Comparison of ENCODE assay signal across 8 cellular contexts in genomic region chr3:177195242-177195940, GRCh38. TPM values are rescaled to one million over a fixed set of nuclear protein-coding genes. Genes with fewer than 3 reads are reported as not detected.
DNase-seq lines count a peak whose midpoint lies in the region; ATAC-seq and TF ChIP-seq lines count a peak whose summit lies in the region.

No MANE protein-coding gene starts in this region.

- H3K36me3 Mint-ChIP-seq in CD14-positive monocyte, result peaks cover 0 to 4% of the 10 kb centered on the region in 2 donors
- peaks cover 2% of the 10 kb centered on the region for H3K36me3 Mint-ChIP-seq in T-helper 17 cell (ENCODE audit: low read depth)

- H3K4me2 ChIP-seq in neural cell (ENCODE audit: low read length), result peak overlapping the region; percentile 41

- peak overlapping the region; percentile 96 for H3K4me3 ChIP-seq in epithelial cell of esophagus (ENCODE audit: low read length)
- peak overlapping the region; percentile 80 for H3K4me3 ChIP-seq in neural cell (ENCODE audit: low read length)

- no peak for TF ChIP-seq EP300 in neural cell (conservative IDR thresholded peaks at IDR 0.05; ENCODE audit: poor library complexity, severe bottlenecking)

- no peak for TF ChIP-seq CTCF in CD14-positive monocyte (IDR thresholded peaks at IDR 0.05)
- TF ChIP-seq CTCF in epithelial cell of esophagus (IDR thresholded peaks at IDR 0.05; ENCODE audit: insufficient read depth, low read depth, low read length, missing control alignments), result no peak
- TF ChIP-seq CTCF in neural cell (IDR thresholded peaks at IDR 0.05; ENCODE audit: poor library complexity, severe bottlenecking), result no peak

- H3K27ac Mint-ChIP-seq in CD14-positive monocyte (peak overlapping the region; percentile 91 to 98 (median 92)), T-helper 17 cell (peak overlapping the region; percentile 95)

- peak overlapping the region; percentile 99 for H3K27ac ChIP-seq in neural cell (ENCODE audit: low read length)

- peak overlapping the region; percentile 96 to 97 for H3K4me3 Mint-ChIP-seq in CD14-positive monocyte
- peak overlapping the region; percentile 98 for H3K4me3 Mint-ChIP-seq in T-helper 17 cell

- no peaks in the 10 kb centered on the region for H4K20me1 ChIP-seq in neural cell (ENCODE audit: insufficient read depth)

- H3K4me1 Mint-ChIP-seq in CD14-positive monocyte, result peaks cover 54% of the 10 kb centered on the region
- H3K4me1 Mint-ChIP-seq in T-helper 17 cell, result peaks cover 49% of the 10 kb centered on the region

- no peak for TF ChIP-seq RAD21 in neural cell (conservative IDR thresholded peaks at IDR 0.05)

- H2AFZ ChIP-seq in neural cell (ENCODE audit: low read depth, low read length), result no peak overlapping the region

- ATAC-seq in T-helper 17 cell (no peak), GM18868 (IDR thresholded peaks at IDR 0.05; ENCODE audit: unreplicated experiment) (no peak), GM18907 (IDR thresholded peaks at IDR 0.05; ENCODE audit: unreplicated experiment) (no peak)

- no peaks in the 10 kb centered on the region for H3K9me3 ChIP-seq in T-helper 17 cell (ENCODE audit: control insufficient read depth, low read length, poor library complexity, severe bottlenecking)
- H3K9me3 ChIP-seq in neural cell (ENCODE audit: low read length), result no peaks in the 10 kb centered on the region

- H3K9ac ChIP-seq in neural cell (ENCODE audit: low read length), result peak overlapping the region; percentile 97

- no peaks in the 10 kb centered on the region for H3K9me2 ChIP-seq in neural cell (ENCODE audit: insufficient read depth, low read length)

- peaks cover 5% of the 10 kb centered on the region for H3F3A ChIP-seq in neural cell (ENCODE audit: insufficient read depth, low read length, poor library complexity, severe bottlenecking)

- intact Hi-C loops in CD14-positive monocyte (cut with micrococcal nuclease), result loop anchor here (5.0 to 10.0 kb wide), 5 partner anchors 59 to 409 kb away; no protein-coding TSS in a partner anchor

- H3K9me3 Mint-ChIP-seq in CD14-positive monocyte, result peaks cover 0 to 2% (median 0%) of the 10 kb centered on the region in 7 donors

- H3K27me3 Mint-ChIP-seq in CD14-positive monocyte (ENCODE audit: low read depth in 3 of 3) (no peaks in the 10 kb centered on the region), T-helper 17 cell (no peaks in the 10 kb centered on the region)

- H3K36me3 ChIP-seq in neural cell (ENCODE audit: insufficient read depth, low read length), result no peaks in the 10 kb centered on the region

- DNase-seq in CD14-positive monocyte (ENCODE audit: low spot score) (no peak), HK-2 (ENCODE audit: unreplicated experiment) (peak; percentile 29), T-helper 17 cell (no peak), epithelial cell of esophagus (ENCODE audit: low read depth) (peak; percentile 46), hippocampal formation (lab: John Stamatoyannopoulos, UW) (no peak)

- H3K79me2 ChIP-seq in neural cell (replicated peaks; ENCODE audit: insufficient read depth, low read length), result peaks cover 46% of the 10 kb centered on the region

- H3K27me3 ChIP-seq in neural cell (ENCODE audit: insufficient read depth, low read depth, low read length), result no peaks in the 10 kb centered on the region

TF ChIP-seq in neural cell, 6 proteins besides CTCF, POLR2A, EP300 and RAD21:
- TF ChIP-seq, protein P1, sequence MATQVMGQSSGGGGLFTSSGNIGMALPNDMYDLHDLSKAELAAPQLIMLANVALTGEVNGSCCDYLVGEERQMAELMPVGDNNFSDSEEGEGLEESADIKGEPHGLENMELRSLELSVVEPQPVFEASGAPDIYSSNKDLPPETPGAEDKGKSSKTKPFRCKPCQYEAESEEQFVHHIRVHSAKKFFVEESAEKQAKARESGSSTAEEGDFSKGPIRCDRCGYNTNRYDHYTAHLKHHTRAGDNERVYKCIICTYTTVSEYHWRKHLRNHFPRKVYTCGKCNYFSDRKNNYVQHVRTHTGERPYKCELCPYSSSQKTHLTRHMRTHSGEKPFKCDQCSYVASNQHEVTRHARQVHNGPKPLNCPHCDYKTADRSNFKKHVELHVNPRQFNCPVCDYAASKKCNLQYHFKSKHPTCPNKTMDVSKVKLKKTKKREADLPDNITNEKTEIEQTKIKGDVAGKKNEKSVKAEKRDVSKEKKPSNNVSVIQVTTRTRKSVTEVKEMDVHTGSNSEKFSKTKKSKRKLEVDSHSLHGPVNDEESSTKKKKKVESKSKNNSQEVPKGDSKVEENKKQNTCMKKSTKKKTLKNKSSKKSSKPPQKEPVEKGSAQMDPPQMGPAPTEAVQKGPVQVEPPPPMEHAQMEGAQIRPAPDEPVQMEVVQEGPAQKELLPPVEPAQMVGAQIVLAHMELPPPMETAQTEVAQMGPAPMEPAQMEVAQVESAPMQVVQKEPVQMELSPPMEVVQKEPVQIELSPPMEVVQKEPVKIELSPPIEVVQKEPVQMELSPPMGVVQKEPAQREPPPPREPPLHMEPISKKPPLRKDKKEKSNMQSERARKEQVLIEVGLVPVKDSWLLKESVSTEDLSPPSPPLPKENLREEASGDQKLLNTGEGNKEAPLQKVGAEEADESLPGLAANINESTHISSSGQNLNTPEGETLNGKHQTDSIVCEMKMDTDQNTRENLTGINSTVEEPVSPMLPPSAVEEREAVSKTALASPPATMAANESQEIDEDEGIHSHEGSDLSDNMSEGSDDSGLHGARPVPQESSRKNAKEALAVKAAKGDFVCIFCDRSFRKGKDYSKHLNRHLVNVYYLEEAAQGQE (IDR thresholded peaks at IDR 0.05; ENCODE audit: borderline replicate concordance), result no peak
- TF ChIP-seq TAF1 (IDR thresholded peaks at IDR 0.05; ENCODE audit: low read depth) (no peak), MXI1 (conservative IDR thresholded peaks at IDR 0.05; ENCODE audit: poor library complexity, severe bottlenecking) (no peak), EZH2 (IDR thresholded peaks at IDR 0.05; ENCODE audit: borderline replicate concordance, insufficient read depth, low read length, poor library complexity, severe bottlenecking) (no peak), SMC3 (conservative IDR thresholded peaks at IDR 0.05; ENCODE audit: poor library complexity) (no peak), POLR2AphosphoS5 (IDR thresholded peaks at IDR 0.05) (no peak)

RNA-seq across cellular contexts. Expression of gene TBL1XR1, which starts 1.9 kb away (rescaled TPM):
- polyA plus RNA-seq in CD14-positive monocyte (10 to 100 TPM; 10.2 to 20.4 TPM), neural cell (81.5 and 96.3 TPM in 2 replicates)
- total RNA-seq in T-helper 17 cell, result 100 to 1,000 TPM; 115 to 136 TPM
- polyA minus RNA-seq in neural cell, result 215 and 238 TPM in 2 replicates

Comparison
In these comparisons a context has a peak if more than half of its experiments do, and no peak if none do; other contexts are left out.
1. DNase-seq: peak in HK-2 (single experiment) and epithelial cell of esophagus (single experiment); none in CD14-positive monocyte (single experiment), T-helper 17 cell (0 of 3) and hippocampal formation (0 of 2).